In genomic region chr12:53381739-53382630, GRCh38 we compare ENCODE assay signal across 9 cellular contexts. TPM values are rescaled to one million over a fixed set of nuclear protein-coding genes. Genes with fewer than 3 reads are reported as not detected.
A peak's percentile ranks its signal among the peaks of the same experiment; 100 is the strongest.
DNase-seq lines count a peak whose midpoint lies in the region; ATAC-seq and TF ChIP-seq lines count a peak whose summit lies in the region.
"Had no signal": no experiment of that assay in that cellular context is flagged by ENCODE, and none has a peak within 500 bp of the region (broad histone marks: within the 10 kb centered on the region; RNA-seq: fewer than 3 reads in every experiment).

No MANE protein-coding gene starts in this region.

- H3K27me3 Mint-ChIP-seq in activated T-helper 17 cell treated with anti-CD3 and anti-CD28 coated beads, Interleukin-2, amount 50 U/mL, for 72 hours: no peaks in the 10 kb centered on the region

- H3K27me3 ChIP-seq in foreskin keratinocyte (no peaks in the 10 kb centered on the region), neutrophil (no peaks in the 10 kb centered on the region)

- peak overlapping the region; percentile 68 to 74 for H3K4me3 ChIP-seq in neutrophil (ENCODE audit: low read depth in 1 of 2, low read length in 1 of 2)

- peak; percentile 92 for TF ChIP-seq CTCF in foreskin keratinocyte (conservative IDR thresholded peaks at IDR 0.05)
- peak; percentile 61 for TF ChIP-seq CTCF in neutrophil (IDR thresholded peaks at IDR 0.05)

- no peaks in the 10 kb centered on the region for H3K9me3 Mint-ChIP-seq in activated T-helper 17 cell treated with anti-CD3 and anti-CD28 coated beads, Interleukin-2, amount 50 U/mL, for 72 hours

- peaks cover 33% of the 10 kb centered on the region for H3K4me1 Mint-ChIP-seq in activated T-helper 17 cell treated with anti-CD3 and anti-CD28 coated beads, Interleukin-2, amount 50 U/mL, for 72 hours

- no peaks in the 10 kb centered on the region for H3K9me3 ChIP-seq in neutrophil

- peak overlapping the region; percentile 93 for H3K27ac Mint-ChIP-seq in activated T-helper 17 cell treated with anti-CD3 and anti-CD28 coated beads, Interleukin-2, amount 50 U/mL, for 72 hours

- peak; percentile 33 for DNase-seq in NCI-H2227 (lab: John Stamatoyannopoulos, UW; ENCODE audit: unreplicated experiment)
- no peak for DNase-seq in NCI-H2227 treated with DMSO at 0.1 percent for 48 hours (lab: John Stamatoyannopoulos, UW)
- DNase-seq in NCI-H1930 (lab: John Stamatoyannopoulos, UW): peak; percentile 18 to 26
- peak; percentile 89 to 95 for DNase-seq in foreskin keratinocyte
- no peak for DNase-seq in activated CD4-positive, CD25-positive, alpha-beta regulatory T cell (lab: John Stamatoyannopoulos, UW)

- peaks cover 47% of the 10 kb centered on the region for H3K36me3 ChIP-seq in neutrophil

- H3K27ac ChIP-seq in foreskin keratinocyte: peak overlapping the region; percentile 91
- H3K27ac ChIP-seq in neutrophil: peak overlapping the region; percentile 100

- H3K4me1 ChIP-seq in foreskin keratinocyte (peaks cover 22% of the 10 kb centered on the region), neutrophil (ENCODE audit: control insufficient read depth in 1 of 2, insufficient read depth in 1 of 2, low read depth in 1 of 2, low read length in 1 of 2) (peaks cover 62 to 69% of the 10 kb centered on the region in 2 experiments)

- no peak for ATAC-seq in activated T-helper 17 cell treated with anti-CD3 and anti-CD28 coated beads, Interleukin-2, amount 50 U/mL, for 72 hours (replicated peaks)
- ATAC-seq in foreskin keratinocyte (peak; percentile 23), GM19328 (IDR thresholded peaks at IDR 0.05; ENCODE audit: unreplicated experiment) (no peak)

- peak overlapping the region; percentile 93 for H3K4me3 Mint-ChIP-seq in activated T-helper 17 cell treated with anti-CD3 and anti-CD28 coated beads, Interleukin-2, amount 50 U/mL, for 72 hours

- H3K36me3 Mint-ChIP-seq in activated T-helper 17 cell treated with anti-CD3 and anti-CD28 coated beads, Interleukin-2, amount 50 U/mL, for 72 hours (ENCODE audit: low read depth): peaks cover 66% of the 10 kb centered on the region

RNA-seq across cellular contexts. Expression of gene SP1, which starts 2.0 kb away (rescaled TPM):
- total RNA-seq in activated T-helper 17 cell treated with anti-CD3 and anti-CD28 coated beads, Interleukin-2, amount 50 U/mL, for 72 hours: 10 to 100 TPM; 80.9 to 91.5 TPM
- total RNA-seq in foreskin keratinocyte: 44.7 and 45.3 TPM in 2 replicates
- 7.2 and 8.4 TPM in 2 replicates for polyA plus RNA-seq in foreskin keratinocyte

RNA-seq across cellular contexts. Expression of gene AMHR2, which starts 41.7 kb away (rescaled TPM):
- not detected for total RNA-seq in activated T-helper 17 cell treated with anti-CD3 and anti-CD28 coated beads, Interleukin-2, amount 50 U/mL, for 72 hours
- not detected in 2 replicates for total RNA-seq in foreskin keratinocyte
- polyA plus RNA-seq in foreskin keratinocyte: not detected in 2 replicates
- total RNA-seq: pulmonary artery endothelial cell had no signal

RNA-seq across cellular contexts. Expression of gene SP7, which starts 45.8 kb away (rescaled TPM):
- total RNA-seq in activated T-helper 17 cell treated with anti-CD3 and anti-CD28 coated beads, Interleukin-2, amount 50 U/mL, for 72 hours: not detected
- not detected in 2 replicates for total RNA-seq in foreskin keratinocyte
- polyA plus RNA-seq in foreskin keratinocyte: not detected in 2 replicates
- total RNA-seq: pulmonary artery endothelial cell had no signal

RNA-seq across cellular contexts. Expression of gene PRR13, which starts 59.5 kb away (rescaled TPM):
- 100 to 1,000 TPM; 193 to 216 TPM for total RNA-seq in activated T-helper 17 cell treated with anti-CD3 and anti-CD28 coated beads, Interleukin-2, amount 50 U/mL, for 72 hours
- total RNA-seq in foreskin keratinocyte: 139 TPM in 2 replicates
- 204 and 208 TPM in 2 replicates for polyA plus RNA-seq in foreskin keratinocyte

Comparison
In these comparisons a context has a peak if more than half of its experiments do, and no peak if none do; other contexts are left out.
1. DNase-seq: peak in NCI-H2227 (single experiment), NCI-H1930 (2 of 2) and foreskin keratinocyte (2 of 2); none in NCI-H2227 treated with DMSO at 0.1 percent for 48 hours (single experiment) and activated CD4-positive, CD25-positive, alpha-beta regulatory T cell (0 of 4).